ENCODE assay signal across 12 cellular contexts in the genomic region with DNA sequence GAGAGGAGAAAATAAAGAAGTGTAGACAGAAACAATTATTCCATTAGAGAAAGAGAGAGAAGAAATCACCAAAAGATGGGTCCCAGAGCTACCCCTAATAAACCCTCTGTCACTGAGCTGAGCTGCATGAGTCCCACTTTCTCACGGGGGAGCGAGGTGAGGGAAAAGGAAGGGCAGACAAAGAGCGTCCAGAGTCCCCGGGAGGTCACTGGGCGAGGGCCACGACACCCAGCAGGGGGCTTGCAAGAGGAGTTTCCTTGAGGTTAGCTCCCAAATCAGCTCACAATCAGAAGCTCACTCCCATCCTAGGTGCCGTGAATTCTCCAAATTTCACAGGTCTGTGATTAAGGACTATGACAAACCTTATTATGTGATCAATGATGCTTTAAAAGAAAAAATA.
DNase-seq lines count a peak whose midpoint lies in the region; TF ChIP-seq lines count a peak whose summit lies in the region.
"Had no signal": no experiment of that assay in that cellular context is flagged by ENCODE, and none has a peak within 500 bp of the region (broad histone marks: within the 10 kb centered on the region; RNA-seq: fewer than 3 reads in every experiment).

No MANE protein-coding gene starts in this region.

- H3K4me3 ChIP-seq in OCI-LY1 (ENCODE audit: low read depth, low read length, poor library complexity, severe bottlenecking), result no peak overlapping the region
- H3K4me3 ChIP-seq in esophagus squamous epithelium, result peak overlapping the region in 1 of 4 donors; percentile 43
- no peak overlapping the region for H3K4me3 ChIP-seq in sigmoid colon

- intact Hi-C loops in esophagus squamous epithelium (cut with DNase I) (no loop called here), sigmoid colon (cut with DNase I) (no loop called here)

- no peaks in the 10 kb centered on the region for H3K9me3 Mint-ChIP-seq in T-helper 2 cell treated with Interferon-gamma antibody and Interleukin-4, amounts not matched to agents 5 μg/mL and 100 μg/mL, for 36 hours
- H3K9me3 Mint-ChIP-seq: CD4-positive, alpha-beta T cell had no signal

- no peaks in the 10 kb centered on the region for H3F3A ChIP-seq in OCI-LY1 (ENCODE audit: insufficient read depth, low read length)

- H3K27me3 ChIP-seq in OCI-LY1 (ENCODE audit: insufficient read depth, low read length) (no peaks in the 10 kb centered on the region), esophagus squamous epithelium (no peaks in the 10 kb centered on the region), sigmoid colon (no peaks in the 10 kb centered on the region)

- no peaks in the 10 kb centered on the region for H3K9me3 ChIP-seq in OCI-LY1 (ENCODE audit: low read length)
- H3K9me3 ChIP-seq in esophagus squamous epithelium, result no peaks in the 10 kb centered on the region
- H3K9me3 ChIP-seq in sigmoid colon, result no peaks in the 10 kb centered on the region

- WGBS in esophagus squamous epithelium, 2 donors, result 81 to 85% methylated on average over 6 to 7 of the region's 7 CpGs
- 94 to 95% methylated on average over 7 of the region's 7 CpGs for WGBS in sigmoid colon, 2 donors

- TF ChIP-seq POLR2A in esophagus squamous epithelium (IDR thresholded peaks at IDR 0.05) (no peak), sigmoid colon (IDR thresholded peaks at IDR 0.05) (no peak)

- no peaks in the 10 kb centered on the region for H3K79me2 ChIP-seq in OCI-LY1 (ENCODE audit: insufficient read depth, low read length)

- H3K27ac Mint-ChIP-seq in T-helper 2 cell treated with Interferon-gamma antibody and Interleukin-4, amounts not matched to agents 5 μg/mL and 100 μg/mL, for 36 hours, result no peak overlapping the region
- H3K27ac Mint-ChIP-seq: CD4-positive, alpha-beta T cell had no signal

- TF ChIP-seq CTCF in OCI-LY1 (IDR thresholded peaks at IDR 0.05; ENCODE audit: low read length) (no peak), esophagus squamous epithelium (IDR thresholded peaks at IDR 0.05) (no peak), sigmoid colon (IDR thresholded peaks at IDR 0.05) (no peak)

- H3K27ac ChIP-seq in OCI-LY1 (ENCODE audit: low read depth, low read length, poor library complexity, severe bottlenecking), result peak overlapping the region; percentile 9
- peak overlapping the region; percentile 76 to 93 (median 86) for H3K27ac ChIP-seq in esophagus squamous epithelium
- peak overlapping the region; percentile 80 to 88 (median 84) for H3K27ac ChIP-seq in sigmoid colon

- H3K4me2 ChIP-seq in OCI-LY1 (ENCODE audit: low read length), result no peak overlapping the region

- no peak overlapping the region for H3K4me3 Mint-ChIP-seq in T-helper 2 cell treated with Interferon-gamma antibody and Interleukin-4, amounts not matched to agents 5 μg/mL and 100 μg/mL, for 36 hours
- H3K4me3 Mint-ChIP-seq: CD4-positive, alpha-beta T cell had no signal

- H4K20me1 ChIP-seq in OCI-LY1 (ENCODE audit: insufficient read depth, low read length), result no peaks in the 10 kb centered on the region

- H3K4me1 ChIP-seq in OCI-LY1 (ENCODE audit: insufficient read depth, low read length, severe bottlenecking) (peaks cover 19% of the 10 kb centered on the region), esophagus squamous epithelium (peaks cover 22 to 73% (median 53%) of the 10 kb centered on the region in 3 donors), sigmoid colon (peaks cover 0 to 59% (median 53%) of the 10 kb centered on the region in 4 donors)

- no peaks in the 10 kb centered on the region for H3K27me3 Mint-ChIP-seq in T-helper 2 cell treated with Interferon-gamma antibody and Interleukin-4, amounts not matched to agents 5 μg/mL and 100 μg/mL, for 36 hours (ENCODE audit: low read depth)
- H3K27me3 Mint-ChIP-seq: CD4-positive, alpha-beta T cell had no signal

- no peak for TF ChIP-seq EP300 in sigmoid colon (IDR thresholded peaks at IDR 0.05)

- no peak overlapping the region for H2AFZ ChIP-seq in OCI-LY1 (ENCODE audit: low read length)

- no peak overlapping the region for H3K9ac ChIP-seq in OCI-LY1 (ENCODE audit: low read length)

- in situ Hi-C loops in G401 (cut with HindIII; ENCODE audit: low sequenced_read_pairs), result no loop called here

- H3K36me3 ChIP-seq in OCI-LY1 (ENCODE audit: insufficient read depth, low read length) (no peaks in the 10 kb centered on the region; the same call in 1 of the 2 replicates), esophagus squamous epithelium (no peaks in the 10 kb centered on the region), sigmoid colon (no peaks in the 10 kb centered on the region)

- H3K4me1 Mint-ChIP-seq in T-helper 2 cell treated with Interferon-gamma antibody and Interleukin-4, amounts not matched to agents 5 μg/mL and 100 μg/mL, for 36 hours (ENCODE audit: low read depth), result no peaks in the 10 kb centered on the region

- DNase-seq in AG08396 (ENCODE audit: low spot score), result peak; percentile 0
- no peak for DNase-seq in esophagus squamous epithelium (lab: John Stamatoyannopoulos, UW)
- no peak for DNase-seq in sigmoid colon
- no peak for DNase-seq in nucleus accumbens (lab: John Stamatoyannopoulos, UW)
- DNase-seq in G401 (ENCODE audit: low spot score), result no peak
- DNase-seq in anterior cingulate cortex (lab: John Stamatoyannopoulos, UW), result no peak
- DNase-seq in T-helper 2 cell treated with Interferon-gamma antibody and Interleukin-4, amounts not matched to agents 5 μg/mL and 100 μg/mL, for 36 hours (ENCODE audit: low spot score), result no peak
- DNase-seq: CD4-positive, alpha-beta T cell; NCI-H187; occipital lobe; stimulated activated CD4-positive, alpha-beta T cell treated with anti-CD3 and anti-CD28 coated beads, Interleukin-4, amount 100 ng/mL, for 4 hours had no signal

- H3K36me3 Mint-ChIP-seq in T-helper 2 cell treated with Interferon-gamma antibody and Interleukin-4, amounts not matched to agents 5 μg/mL and 100 μg/mL, for 36 hours (ENCODE audit: low read depth), result no peaks in the 10 kb centered on the region

- H3K9me2 ChIP-seq in OCI-LY1 (ENCODE audit: low read depth, low read length), result no peaks in the 10 kb centered on the region

Comparison
In these comparisons a context has a peak if more than half of its experiments do, and no peak if none do; other contexts are left out.
1. H3K27ac ChIP-seq: peak in every context shown above with its lines; median percentile 86 in esophagus squamous epithelium; 84 in sigmoid colon; 9 in OCI-LY1.